ENCODE assay signal across 1 cellular context in the genomic region with DNA sequence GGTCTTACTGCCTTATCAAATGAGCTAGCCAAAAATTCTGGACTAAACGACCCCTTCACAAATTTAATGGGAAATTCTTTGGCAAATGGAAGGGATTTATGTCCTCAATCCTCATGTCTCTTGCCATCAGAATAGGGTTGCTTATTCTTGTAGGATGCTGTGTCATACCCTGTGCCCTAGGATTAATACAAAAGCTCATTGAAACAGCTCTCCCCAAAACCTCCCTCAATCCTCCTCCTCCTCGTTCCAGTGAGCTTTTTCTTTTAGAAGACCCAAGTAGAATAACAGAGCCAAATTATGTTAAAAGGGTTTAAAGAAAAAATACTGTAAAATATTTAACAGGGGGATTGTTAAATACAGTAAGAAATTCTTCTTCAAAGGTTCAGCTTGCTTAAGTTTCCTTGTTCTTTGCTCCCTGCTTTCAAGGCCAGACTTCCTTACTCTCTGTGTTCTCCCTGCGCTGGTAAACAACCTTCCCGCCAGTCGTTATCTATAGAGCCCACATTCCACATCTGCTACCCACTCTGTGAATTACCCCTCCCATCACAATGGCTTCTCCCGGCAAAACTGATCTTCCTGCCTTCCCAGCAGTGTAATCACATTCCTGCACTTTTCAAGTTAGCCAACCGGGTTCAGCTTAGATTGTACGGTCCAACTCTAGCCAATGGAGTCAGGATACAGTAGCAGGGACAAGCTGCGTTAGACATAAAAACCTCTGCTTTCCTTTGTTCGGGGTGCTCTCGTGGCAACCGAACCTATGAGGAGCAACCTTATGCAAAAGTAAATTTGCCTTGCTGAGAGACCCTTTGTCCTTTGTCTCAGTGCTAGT.
A peak's percentile ranks its signal among the peaks of the same experiment; 100 is the strongest.
TF ChIP-seq lines count a peak whose summit lies in the region.

No MANE protein-coding gene starts in this region.

TF ChIP-seq in HepG2, 621 proteins besides CTCF, POLR2A, EP300 and RAD21 (continued from another document and continues in another):
- TF ChIP-seq, protein P1, sequence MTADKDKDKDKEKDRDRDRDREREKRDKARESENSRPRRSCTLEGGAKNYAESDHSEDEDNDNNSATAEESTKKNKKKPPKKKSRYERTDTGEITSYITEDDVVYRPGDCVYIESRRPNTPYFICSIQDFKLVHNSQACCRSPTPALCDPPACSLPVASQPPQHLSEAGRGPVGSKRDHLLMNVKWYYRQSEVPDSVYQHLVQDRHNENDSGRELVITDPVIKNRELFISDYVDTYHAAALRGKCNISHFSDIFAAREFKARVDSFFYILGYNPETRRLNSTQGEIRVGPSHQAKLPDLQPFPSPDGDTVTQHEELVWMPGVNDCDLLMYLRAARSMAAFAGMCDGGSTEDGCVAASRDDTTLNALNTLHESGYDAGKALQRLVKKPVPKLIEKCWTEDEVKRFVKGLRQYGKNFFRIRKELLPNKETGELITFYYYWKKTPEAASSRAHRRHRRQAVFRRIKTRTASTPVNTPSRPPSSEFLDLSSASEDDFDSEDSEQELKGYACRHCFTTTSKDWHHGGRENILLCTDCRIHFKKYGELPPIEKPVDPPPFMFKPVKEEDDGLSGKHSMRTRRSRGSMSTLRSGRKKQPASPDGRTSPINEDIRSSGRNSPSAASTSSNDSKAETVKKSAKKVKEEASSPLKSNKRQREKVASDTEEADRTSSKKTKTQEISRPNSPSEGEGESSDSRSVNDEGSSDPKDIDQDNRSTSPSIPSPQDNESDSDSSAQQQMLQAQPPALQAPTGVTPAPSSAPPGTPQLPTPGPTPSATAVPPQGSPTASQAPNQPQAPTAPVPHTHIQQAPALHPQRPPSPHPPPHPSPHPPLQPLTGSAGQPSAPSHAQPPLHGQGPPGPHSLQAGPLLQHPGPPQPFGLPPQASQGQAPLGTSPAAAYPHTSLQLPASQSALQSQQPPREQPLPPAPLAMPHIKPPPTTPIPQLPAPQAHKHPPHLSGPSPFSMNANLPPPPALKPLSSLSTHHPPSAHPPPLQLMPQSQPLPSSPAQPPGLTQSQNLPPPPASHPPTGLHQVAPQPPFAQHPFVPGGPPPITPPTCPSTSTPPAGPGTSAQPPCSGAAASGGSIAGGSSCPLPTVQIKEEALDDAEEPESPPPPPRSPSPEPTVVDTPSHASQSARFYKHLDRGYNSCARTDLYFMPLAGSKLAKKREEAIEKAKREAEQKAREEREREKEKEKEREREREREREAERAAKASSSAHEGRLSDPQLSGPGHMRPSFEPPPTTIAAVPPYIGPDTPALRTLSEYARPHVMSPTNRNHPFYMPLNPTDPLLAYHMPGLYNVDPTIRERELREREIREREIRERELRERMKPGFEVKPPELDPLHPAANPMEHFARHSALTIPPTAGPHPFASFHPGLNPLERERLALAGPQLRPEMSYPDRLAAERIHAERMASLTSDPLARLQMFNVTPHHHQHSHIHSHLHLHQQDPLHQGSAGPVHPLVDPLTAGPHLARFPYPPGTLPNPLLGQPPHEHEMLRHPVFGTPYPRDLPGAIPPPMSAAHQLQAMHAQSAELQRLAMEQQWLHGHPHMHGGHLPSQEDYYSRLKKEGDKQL (CRISPR knock-in tag; IDR thresholded peaks at IDR 0.05; ENCODE audit: low read depth) = 0 out of 2 replicates have a peak, but pooled peaks have one; percentile 16
- TF ChIP-seq, protein P2, sequence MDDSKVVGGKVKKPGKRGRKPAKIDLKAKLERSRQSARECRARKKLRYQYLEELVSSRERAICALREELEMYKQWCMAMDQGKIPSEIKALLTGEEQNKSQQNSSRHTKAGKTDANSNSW (CRISPR knock-in tag; IDR thresholded peaks at IDR 0.05; ENCODE audit: borderline replicate concordance) = no peak
- peak; percentile 68; the same call in 1 of the 2 replicates for TF ChIP-seq ATF1 (CRISPR knock-in tag; IDR thresholded peaks at IDR 0.05)
- TF ChIP-seq ZNF747 (CRISPR knock-in tag; IDR thresholded peaks at IDR 0.05; ENCODE audit: borderline replicate concordance) = 0 out of 2 replicates have a peak, but pooled peaks have one; percentile 40
- TF ChIP-seq, protein P3, sequence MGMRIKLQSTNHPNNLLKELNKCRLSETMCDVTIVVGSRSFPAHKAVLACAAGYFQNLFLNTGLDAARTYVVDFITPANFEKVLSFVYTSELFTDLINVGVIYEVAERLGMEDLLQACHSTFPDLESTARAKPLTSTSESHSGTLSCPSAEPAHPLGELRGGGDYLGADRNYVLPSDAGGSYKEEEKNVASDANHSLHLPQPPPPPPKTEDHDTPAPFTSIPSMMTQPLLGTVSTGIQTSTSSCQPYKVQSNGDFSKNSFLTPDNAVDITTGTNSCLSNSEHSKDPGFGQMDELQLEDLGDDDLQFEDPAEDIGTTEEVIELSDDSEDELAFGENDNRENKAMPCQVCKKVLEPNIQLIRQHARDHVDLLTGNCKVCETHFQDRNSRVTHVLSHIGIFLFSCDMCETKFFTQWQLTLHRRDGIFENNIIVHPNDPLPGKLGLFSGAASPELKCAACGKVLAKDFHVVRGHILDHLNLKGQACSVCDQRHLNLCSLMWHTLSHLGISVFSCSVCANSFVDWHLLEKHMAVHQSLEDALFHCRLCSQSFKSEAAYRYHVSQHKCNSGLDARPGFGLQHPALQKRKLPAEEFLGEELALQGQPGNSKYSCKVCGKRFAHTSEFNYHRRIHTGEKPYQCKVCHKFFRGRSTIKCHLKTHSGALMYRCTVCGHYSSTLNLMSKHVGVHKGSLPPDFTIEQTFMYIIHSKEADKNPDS (CRISPR knock-in tag; IDR thresholded peaks at IDR 0.05) = no peak
- TF ChIP-seq TAF15 (IDR thresholded peaks at IDR 0.05; ENCODE audit: low read depth, low read length, poor library complexity, severe bottlenecking) = no peak
- TF ChIP-seq, protein P4, sequence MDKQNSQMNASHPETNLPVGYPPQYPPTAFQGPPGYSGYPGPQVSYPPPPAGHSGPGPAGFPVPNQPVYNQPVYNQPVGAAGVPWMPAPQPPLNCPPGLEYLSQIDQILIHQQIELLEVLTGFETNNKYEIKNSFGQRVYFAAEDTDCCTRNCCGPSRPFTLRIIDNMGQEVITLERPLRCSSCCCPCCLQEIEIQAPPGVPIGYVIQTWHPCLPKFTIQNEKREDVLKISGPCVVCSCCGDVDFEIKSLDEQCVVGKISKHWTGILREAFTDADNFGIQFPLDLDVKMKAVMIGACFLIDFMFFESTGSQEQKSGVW (CRISPR knock-in tag; IDR thresholded peaks at IDR 0.05; ENCODE audit: borderline replicate concordance) = no peak
- TF ChIP-seq DR1 (CRISPR knock-in tag; IDR thresholded peaks at IDR 0.05) = peak; percentile 70; the same call in 1 of the 2 replicates
- TF ChIP-seq, protein P5, sequence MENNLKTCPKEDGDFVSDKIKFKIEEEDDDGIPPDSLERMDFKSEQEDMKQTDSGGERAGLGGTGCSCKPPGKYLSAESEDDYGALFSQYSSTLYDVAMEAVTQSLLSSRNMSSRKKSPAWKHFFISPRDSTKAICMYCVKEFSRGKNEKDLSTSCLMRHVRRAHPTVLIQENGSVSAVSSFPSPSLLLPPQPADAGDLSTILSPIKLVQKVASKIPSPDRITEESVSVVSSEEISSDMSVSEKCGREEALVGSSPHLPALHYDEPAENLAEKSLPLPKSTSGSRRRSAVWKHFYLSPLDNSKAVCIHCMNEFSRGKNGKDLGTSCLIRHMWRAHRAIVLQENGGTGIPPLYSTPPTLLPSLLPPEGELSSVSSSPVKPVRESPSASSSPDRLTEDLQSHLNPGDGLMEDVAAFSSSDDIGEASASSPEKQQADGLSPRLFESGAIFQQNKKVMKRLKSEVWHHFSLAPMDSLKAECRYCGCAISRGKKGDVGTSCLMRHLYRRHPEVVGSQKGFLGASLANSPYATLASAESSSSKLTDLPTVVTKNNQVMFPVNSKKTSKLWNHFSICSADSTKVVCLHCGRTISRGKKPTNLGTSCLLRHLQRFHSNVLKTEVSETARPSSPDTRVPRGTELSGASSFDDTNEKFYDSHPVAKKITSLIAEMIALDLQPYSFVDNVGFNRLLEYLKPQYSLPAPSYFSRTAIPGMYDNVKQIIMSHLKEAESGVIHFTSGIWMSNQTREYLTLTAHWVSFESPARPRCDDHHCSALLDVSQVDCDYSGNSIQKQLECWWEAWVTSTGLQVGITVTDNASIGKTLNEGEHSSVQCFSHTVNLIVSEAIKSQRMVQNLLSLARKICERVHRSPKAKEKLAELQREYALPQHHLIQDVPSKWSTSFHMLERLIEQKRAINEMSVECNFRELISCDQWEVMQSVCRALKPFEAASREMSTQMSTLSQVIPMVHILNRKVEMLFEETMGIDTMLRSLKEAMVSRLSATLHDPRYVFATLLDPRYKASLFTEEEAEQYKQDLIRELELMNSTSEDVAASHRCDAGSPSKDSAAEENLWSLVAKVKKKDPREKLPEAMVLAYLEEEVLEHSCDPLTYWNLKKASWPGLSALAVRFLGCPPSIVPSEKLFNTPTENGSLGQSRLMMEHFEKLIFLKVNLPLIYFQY (CRISPR knock-in tag; IDR thresholded peaks at IDR 0.05; ENCODE audit: borderline replicate concordance) = peak; percentile 57; the same call in 1 of the 2 replicates
- TF ChIP-seq, protein P6, sequence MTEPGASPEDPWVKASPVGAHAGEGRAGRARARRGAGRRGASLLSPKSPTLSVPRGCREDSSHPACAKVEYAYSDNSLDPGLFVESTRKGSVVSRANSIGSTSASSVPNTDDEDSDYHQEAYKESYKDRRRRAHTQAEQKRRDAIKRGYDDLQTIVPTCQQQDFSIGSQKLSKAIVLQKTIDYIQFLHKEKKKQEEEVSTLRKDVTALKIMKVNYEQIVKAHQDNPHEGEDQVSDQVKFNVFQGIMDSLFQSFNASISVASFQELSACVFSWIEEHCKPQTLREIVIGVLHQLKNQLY (CRISPR knock-in tag; IDR thresholded peaks at IDR 0.05) = 0 out of 2 replicates have a peak, but pooled peaks have one; percentile 15
- no peak for TF ChIP-seq ATF7 (IDR thresholded peaks at IDR 0.05)
- TF ChIP-seq ATF7 (CRISPR knock-in tag; IDR thresholded peaks at IDR 0.05) = no peak
- TF ChIP-seq TCF7 (IDR thresholded peaks at IDR 0.05; ENCODE audit: low read depth) = peak; percentile 65
- no peak for TF ChIP-seq PAWR (CRISPR knock-in tag; IDR thresholded peaks at IDR 0.05; ENCODE audit: borderline replicate concordance)
- TF ChIP-seq, protein P7, sequence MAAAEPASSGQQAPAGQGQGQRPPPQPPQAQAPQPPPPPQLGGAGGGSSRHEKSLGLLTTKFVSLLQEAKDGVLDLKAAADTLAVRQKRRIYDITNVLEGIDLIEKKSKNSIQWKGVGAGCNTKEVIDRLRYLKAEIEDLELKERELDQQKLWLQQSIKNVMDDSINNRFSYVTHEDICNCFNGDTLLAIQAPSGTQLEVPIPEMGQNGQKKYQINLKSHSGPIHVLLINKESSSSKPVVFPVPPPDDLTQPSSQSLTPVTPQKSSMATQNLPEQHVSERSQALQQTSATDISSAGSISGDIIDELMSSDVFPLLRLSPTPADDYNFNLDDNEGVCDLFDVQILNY (CRISPR knock-in tag; conservative IDR thresholded peaks at IDR 0.05) = peak; percentile 81
- TF ChIP-seq ZNF264 (CRISPR knock-in tag; IDR thresholded peaks at IDR 0.05) = peak; percentile 81
- TF ChIP-seq ONECUT2 (CRISPR knock-in tag; IDR thresholded peaks at IDR 0.05) = 0 out of 2 replicates have a peak, but pooled peaks have one; percentile 17
- peak; percentile 83; the same call in 1 of the 2 replicates for TF ChIP-seq MXD4 (CRISPR knock-in tag; IDR thresholded peaks at IDR 0.05)
- no peak for TF ChIP-seq HMGA1 (CRISPR knock-in tag; conservative IDR thresholded peaks at IDR 0.05)
- TF ChIP-seq ZNF124 (CRISPR knock-in tag; IDR thresholded peaks at IDR 0.05) = 0 out of 2 replicates have a peak, but pooled peaks have one; percentile 30
- no peak for TF ChIP-seq SYNCRIP (IDR thresholded peaks at IDR 0.05; ENCODE audit: insufficient read depth, low read depth, low read length)
- TF ChIP-seq TARDBP (CRISPR knock-in tag; IDR thresholded peaks at IDR 0.05) = peak; percentile 85; the same call in 1 of the 2 replicates
- TF ChIP-seq SOX5 (CRISPR knock-in tag; IDR thresholded peaks at IDR 0.05; ENCODE audit: borderline replicate concordance) = peak; percentile 86
- peak; percentile 24; the same call in 1 of the 2 replicates for TF ChIP-seq ZNF547 (CRISPR knock-in tag; IDR thresholded peaks at IDR 0.05)
- no peak for TF ChIP-seq ARID2 (CRISPR knock-in tag; IDR thresholded peaks at IDR 0.05; ENCODE audit: borderline replicate concordance)
- TF ChIP-seq, protein P8, sequence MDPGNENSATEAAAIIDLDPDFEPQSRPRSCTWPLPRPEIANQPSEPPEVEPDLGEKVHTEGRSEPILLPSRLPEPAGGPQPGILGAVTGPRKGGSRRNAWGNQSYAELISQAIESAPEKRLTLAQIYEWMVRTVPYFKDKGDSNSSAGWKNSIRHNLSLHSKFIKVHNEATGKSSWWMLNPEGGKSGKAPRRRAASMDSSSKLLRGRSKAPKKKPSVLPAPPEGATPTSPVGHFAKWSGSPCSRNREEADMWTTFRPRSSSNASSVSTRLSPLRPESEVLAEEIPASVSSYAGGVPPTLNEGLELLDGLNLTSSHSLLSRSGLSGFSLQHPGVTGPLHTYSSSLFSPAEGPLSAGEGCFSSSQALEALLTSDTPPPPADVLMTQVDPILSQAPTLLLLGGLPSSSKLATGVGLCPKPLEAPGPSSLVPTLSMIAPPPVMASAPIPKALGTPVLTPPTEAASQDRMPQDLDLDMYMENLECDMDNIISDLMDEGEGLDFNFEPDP (CRISPR knock-in tag; conservative IDR thresholded peaks at IDR 0.05) = no peak
- TF ChIP-seq, protein P9, sequence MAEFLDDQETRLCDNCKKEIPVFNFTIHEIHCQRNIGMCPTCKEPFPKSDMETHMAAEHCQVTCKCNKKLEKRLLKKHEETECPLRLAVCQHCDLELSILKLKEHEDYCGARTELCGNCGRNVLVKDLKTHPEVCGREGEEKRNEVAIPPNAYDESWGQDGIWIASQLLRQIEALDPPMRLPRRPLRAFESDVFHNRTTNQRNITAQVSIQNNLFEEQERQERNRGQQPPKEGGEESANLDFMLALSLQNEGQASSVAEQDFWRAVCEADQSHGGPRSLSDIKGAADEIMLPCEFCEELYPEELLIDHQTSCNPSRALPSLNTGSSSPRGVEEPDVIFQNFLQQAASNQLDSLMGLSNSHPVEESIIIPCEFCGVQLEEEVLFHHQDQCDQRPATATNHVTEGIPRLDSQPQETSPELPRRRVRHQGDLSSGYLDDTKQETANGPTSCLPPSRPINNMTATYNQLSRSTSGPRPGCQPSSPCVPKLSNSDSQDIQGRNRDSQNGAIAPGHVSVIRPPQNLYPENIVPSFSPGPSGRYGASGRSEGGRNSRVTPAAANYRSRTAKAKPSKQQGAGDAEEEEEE (CRISPR knock-in tag; IDR thresholded peaks at IDR 0.05; ENCODE audit: borderline replicate concordance) = no peak
- TF ChIP-seq, protein P10, sequence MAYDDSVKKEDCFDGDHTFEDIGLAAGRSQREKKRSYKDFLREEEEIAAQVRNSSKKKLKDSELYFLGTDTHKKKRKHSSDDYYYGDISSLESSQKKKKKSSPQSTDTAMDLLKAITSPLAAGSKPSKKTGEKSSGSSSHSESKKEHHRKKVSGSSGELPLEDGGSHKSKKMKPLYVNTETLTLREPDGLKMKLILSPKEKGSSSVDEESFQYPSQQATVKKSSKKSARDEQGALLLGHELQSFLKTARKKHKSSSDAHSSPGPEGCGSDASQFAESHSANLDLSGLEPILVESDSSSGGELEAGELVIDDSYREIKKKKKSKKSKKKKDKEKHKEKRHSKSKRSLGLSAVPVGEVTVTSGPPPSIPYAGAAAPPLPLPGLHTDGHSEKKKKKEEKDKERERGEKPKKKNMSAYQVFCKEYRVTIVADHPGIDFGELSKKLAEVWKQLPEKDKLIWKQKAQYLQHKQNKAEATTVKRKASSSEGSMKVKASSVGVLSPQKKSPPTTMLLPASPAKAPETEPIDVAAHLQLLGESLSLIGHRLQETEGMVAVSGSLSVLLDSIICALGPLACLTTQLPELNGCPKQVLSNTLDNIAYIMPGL (CRISPR knock-in tag; IDR thresholded peaks at IDR 0.05; ENCODE audit: borderline replicate concordance in 1 of 2, low read depth in 1 of 2) = no peak
- peak; percentile 86 for TF ChIP-seq SALL1 (CRISPR knock-in tag; IDR thresholded peaks at IDR 0.05)
- TF ChIP-seq PHF8 (CRISPR knock-in tag; IDR thresholded peaks at IDR 0.05) = no peak
- no peak for TF ChIP-seq ZNF501 (CRISPR knock-in tag; IDR thresholded peaks at IDR 0.05)
- TF ChIP-seq ZNF430 (CRISPR knock-in tag; IDR thresholded peaks at IDR 0.05) = 0 out of 2 replicates have a peak, but pooled peaks have one; percentile 14
- TF ChIP-seq FOXO1 (CRISPR knock-in tag; IDR thresholded peaks at IDR 0.05) = peak; percentile 96
